1 cellular context compared by ENCODE assay signal in the genomic region with DNA sequence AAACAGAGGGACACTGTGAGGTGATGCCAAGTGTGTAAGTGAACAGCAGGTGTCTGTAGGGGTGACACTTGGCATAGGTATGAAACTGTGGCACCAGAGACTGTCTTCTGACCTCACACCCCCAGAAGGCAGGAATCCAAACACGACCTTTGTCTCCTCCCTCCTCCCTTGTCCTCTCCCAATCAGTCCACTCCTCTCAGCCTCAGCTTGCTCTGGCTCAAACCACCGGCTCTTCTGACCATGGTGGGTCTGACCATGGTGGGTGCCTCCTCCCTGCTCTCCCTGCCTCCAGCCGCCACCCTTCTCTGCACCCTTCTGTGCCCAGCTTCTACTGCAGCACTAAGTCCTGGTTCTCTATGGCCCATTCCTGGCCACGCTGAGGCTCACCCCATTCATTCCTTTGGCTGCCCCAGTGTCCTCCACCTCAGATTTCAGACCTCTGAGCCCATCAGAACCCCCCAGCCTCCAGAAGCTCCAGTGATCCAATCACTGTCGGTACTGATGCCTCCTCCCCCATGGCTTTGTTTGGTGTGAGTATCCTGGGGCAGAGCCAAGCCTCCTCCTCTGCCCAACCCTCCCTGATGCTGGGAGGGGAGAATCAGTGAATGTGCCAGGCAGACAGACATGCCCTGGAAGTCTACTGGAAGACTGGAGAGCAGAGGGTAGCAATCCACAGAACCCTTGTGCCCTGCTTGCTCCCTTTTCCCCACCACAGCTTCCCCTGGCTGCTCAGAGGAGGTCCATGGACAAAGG.
TF ChIP-seq lines count a peak whose summit lies in the region.

No MANE protein-coding gene starts in this region.

TF ChIP-seq in liver, 16 proteins besides CTCF, POLR2A, EP300 and RAD21:
- TF ChIP-seq JUND (IDR thresholded peaks at IDR 0.05), result peak in 1 of 2 donors; percentile 22
- TF ChIP-seq FOXA1 (IDR thresholded peaks at IDR 0.05), result no peak
- TF ChIP-seq, protein P1, sequence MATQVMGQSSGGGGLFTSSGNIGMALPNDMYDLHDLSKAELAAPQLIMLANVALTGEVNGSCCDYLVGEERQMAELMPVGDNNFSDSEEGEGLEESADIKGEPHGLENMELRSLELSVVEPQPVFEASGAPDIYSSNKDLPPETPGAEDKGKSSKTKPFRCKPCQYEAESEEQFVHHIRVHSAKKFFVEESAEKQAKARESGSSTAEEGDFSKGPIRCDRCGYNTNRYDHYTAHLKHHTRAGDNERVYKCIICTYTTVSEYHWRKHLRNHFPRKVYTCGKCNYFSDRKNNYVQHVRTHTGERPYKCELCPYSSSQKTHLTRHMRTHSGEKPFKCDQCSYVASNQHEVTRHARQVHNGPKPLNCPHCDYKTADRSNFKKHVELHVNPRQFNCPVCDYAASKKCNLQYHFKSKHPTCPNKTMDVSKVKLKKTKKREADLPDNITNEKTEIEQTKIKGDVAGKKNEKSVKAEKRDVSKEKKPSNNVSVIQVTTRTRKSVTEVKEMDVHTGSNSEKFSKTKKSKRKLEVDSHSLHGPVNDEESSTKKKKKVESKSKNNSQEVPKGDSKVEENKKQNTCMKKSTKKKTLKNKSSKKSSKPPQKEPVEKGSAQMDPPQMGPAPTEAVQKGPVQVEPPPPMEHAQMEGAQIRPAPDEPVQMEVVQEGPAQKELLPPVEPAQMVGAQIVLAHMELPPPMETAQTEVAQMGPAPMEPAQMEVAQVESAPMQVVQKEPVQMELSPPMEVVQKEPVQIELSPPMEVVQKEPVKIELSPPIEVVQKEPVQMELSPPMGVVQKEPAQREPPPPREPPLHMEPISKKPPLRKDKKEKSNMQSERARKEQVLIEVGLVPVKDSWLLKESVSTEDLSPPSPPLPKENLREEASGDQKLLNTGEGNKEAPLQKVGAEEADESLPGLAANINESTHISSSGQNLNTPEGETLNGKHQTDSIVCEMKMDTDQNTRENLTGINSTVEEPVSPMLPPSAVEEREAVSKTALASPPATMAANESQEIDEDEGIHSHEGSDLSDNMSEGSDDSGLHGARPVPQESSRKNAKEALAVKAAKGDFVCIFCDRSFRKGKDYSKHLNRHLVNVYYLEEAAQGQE (IDR thresholded peaks at IDR 0.05), result peak; percentile 52
- no peak for TF ChIP-seq NR2F2 (IDR thresholded peaks at IDR 0.05)
- TF ChIP-seq SP1 (IDR thresholded peaks at IDR 0.05), result peak; percentile 78
- no peak for TF ChIP-seq TAF1 (conservative IDR thresholded peaks at IDR 0.05)
- no peak for TF ChIP-seq MAX (IDR thresholded peaks at IDR 0.05)
- peak; percentile 18 to 52 for TF ChIP-seq RXRA (IDR thresholded peaks at IDR 0.05)
- TF ChIP-seq HNF4G (IDR thresholded peaks at IDR 0.05), result peak; percentile 11
- TF ChIP-seq GABPA (IDR thresholded peaks at IDR 0.05 in 1 of 2, conservative IDR thresholded peaks at IDR 0.05 in 1 of 2), result peak in 1 of 2 donors; percentile 27
- no peak for TF ChIP-seq EGR1 (IDR thresholded peaks at IDR 0.05; ENCODE audit: low read depth in 2 of 2)
- TF ChIP-seq, protein P2, sequence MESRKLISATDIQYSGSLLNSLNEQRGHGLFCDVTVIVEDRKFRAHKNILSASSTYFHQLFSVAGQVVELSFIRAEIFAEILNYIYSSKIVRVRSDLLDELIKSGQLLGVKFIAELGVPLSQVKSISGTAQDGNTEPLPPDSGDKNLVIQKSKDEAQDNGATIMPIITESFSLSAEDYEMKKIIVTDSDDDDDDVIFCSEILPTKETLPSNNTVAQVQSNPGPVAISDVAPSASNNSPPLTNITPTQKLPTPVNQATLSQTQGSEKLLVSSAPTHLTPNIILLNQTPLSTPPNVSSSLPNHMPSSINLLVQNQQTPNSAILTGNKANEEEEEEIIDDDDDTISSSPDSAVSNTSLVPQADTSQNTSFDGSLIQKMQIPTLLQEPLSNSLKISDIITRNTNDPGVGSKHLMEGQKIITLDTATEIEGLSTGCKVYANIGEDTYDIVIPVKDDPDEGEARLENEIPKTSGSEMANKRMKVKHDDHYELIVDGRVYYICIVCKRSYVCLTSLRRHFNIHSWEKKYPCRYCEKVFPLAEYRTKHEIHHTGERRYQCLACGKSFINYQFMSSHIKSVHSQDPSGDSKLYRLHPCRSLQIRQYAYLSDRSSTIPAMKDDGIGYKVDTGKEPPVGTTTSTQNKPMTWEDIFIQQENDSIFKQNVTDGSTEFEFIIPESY (IDR thresholded peaks at IDR 0.05), result no peak
- TF ChIP-seq, protein P3, sequence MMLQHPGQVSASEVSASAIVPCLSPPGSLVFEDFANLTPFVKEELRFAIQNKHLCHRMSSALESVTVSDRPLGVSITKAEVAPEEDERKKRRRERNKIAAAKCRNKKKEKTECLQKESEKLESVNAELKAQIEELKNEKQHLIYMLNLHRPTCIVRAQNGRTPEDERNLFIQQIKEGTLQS (IDR thresholded peaks at IDR 0.05), result no peak
- TF ChIP-seq YY1 (IDR thresholded peaks at IDR 0.05), result peak; percentile 29
- peak; percentile 76 to 80 for TF ChIP-seq HNF4A (conservative IDR thresholded peaks at IDR 0.05)
- no peak for TF ChIP-seq FOXA2 (IDR thresholded peaks at IDR 0.05)
